ENCODE assay signal across 18 cellular contexts in the genomic region with DNA sequence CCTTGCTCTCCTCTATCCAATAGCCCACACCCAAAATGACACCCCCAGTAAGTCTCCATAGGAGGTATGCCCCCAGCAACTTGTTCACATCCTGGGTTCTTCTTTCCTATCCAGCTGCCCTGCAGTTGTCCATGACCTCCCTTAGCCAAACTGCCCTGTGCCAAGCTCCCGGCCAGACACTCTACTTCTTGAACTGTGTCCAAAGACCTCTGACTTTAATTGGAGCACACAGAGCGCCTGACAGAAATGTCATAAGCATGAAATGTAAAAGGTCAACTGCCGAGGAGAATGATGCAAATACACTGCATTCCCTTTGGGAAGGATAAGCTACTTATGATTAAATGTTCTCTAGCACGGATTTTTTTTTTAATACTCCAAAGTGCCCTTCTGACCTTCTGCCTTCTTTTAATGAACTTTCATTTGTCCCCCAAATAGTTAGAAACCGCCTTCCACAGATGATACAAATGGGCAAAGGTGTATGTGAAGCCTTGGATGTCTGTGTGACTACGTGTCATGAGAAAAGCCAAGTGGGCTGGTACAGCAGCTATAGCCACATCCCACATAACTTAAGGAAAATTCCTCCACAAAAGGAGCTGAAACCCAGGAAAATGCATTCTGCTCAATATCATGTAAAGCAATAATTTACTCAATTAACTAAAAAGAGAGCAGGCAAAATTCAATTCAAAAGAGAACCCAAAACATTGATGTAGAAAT. TPM values are rescaled to one million over a fixed set of nuclear protein-coding genes. Genes with fewer than 3 reads are reported as not detected.
DNase-seq lines count a peak whose midpoint lies in the region; ATAC-seq and TF ChIP-seq lines count a peak whose summit lies in the region.
"Had no signal": no experiment of that assay in that cellular context is flagged by ENCODE, and none has a peak within 500 bp of the region (broad histone marks: within the 10 kb centered on the region; RNA-seq: fewer than 3 reads in every experiment).

No MANE protein-coding gene starts in this region.

- no peak for TF ChIP-seq EP300 in ovary (IDR thresholded peaks at IDR 0.05)

- intact Hi-C loops in Right ventricle myocardium inferior (cut with DNase I): no loop called here
- intact Hi-C loops in ovary (cut with DNase I): no loop called here
- intact Hi-C loops in lower leg skin (cut with DNase I; ENCODE audit: low total_unique reads): no loop called here

- no peaks in the 10 kb centered on the region for H3K27me3 ChIP-seq in adipocyte (replicated peaks; ENCODE audit: control insufficient read depth, insufficient read depth, low read length)
- H3K27me3 ChIP-seq in ovary: no peaks in the 10 kb centered on the region
- H3K27me3 ChIP-seq: foreskin keratinocyte, sigmoid colon had no signal

- H3K27ac ChIP-seq in ovary: no peak overlapping the region
- H3K27ac ChIP-seq: foreskin keratinocyte had no signal

- ATAC-seq in Right ventricle myocardium inferior (peak; percentile 86), GM21526 (IDR thresholded peaks at IDR 0.05; ENCODE audit: low FRiP score, unreplicated experiment) (no peak)
- ATAC-seq: foreskin keratinocyte had no signal

- peak; percentile 13 for DNase-seq in AG20443 (ENCODE audit: low spot score)
- no peak for DNase-seq in adipocyte (ENCODE audit: low read depth)
- DNase-seq in Right ventricle myocardium inferior (ENCODE audit: missing footprints): peak; percentile 57
- DNase-seq in ovary: peak in 3 of 5 donors; percentile 36 to 52 (median 45)
- no peak for DNase-seq in lower leg skin (ENCODE audit: low spot score in 2 of 2)
- DNase-seq in NCI-H510A (lab: John Stamatoyannopoulos, UW): no peak
- no peak for DNase-seq in T-helper 9 cell
- DNase-seq: activated naive CD8-positive, alpha-beta T cell treated with anti-CD3 and anti-CD28 coated beads, Interleukin-2, amount 10 ng/mL, durations not matched to agents 7 days and 5 days; activated T-cell treated with anti-CD3 and anti-CD28 coated beads for 4 hours; cortex of kidney; foreskin keratinocyte; KBM-7; NCI-H187; NCI-H524 treated with DMSO at 0.1 percent for 48 hours; sigmoid colon had no signal

- WGBS in ovary, 3 donors: 47 to 57% (median 48%) methylated on average over 6 of the region's 6 CpGs
- 57 to 67% methylated on average over 6 of the region's 6 CpGs for WGBS in lower leg skin, 2 donors

- TF ChIP-seq CTCF in ovary (IDR thresholded peaks at IDR 0.05): no peak
- TF ChIP-seq CTCF in lower leg skin (IDR thresholded peaks at IDR 0.05): no peak

- H3K4me1 ChIP-seq in adipocyte (ENCODE audit: control insufficient read depth, insufficient read depth, low read length) (peaks cover 71% of the 10 kb centered on the region), ovary (ENCODE audit: insufficient read depth) (peaks cover 6% of the 10 kb centered on the region)
- H3K4me1 ChIP-seq: foreskin keratinocyte had no signal

- H3K36me3 ChIP-seq in adipocyte (ENCODE audit: control insufficient read depth, insufficient read depth, low read length, severe bottlenecking) (peaks cover 57% of the 10 kb centered on the region), ovary (no peaks in the 10 kb centered on the region)
- H3K36me3 ChIP-seq: sigmoid colon had no signal

- no peak overlapping the region for H3K4me3 ChIP-seq in adipocyte (ENCODE audit: low read length)
- H3K4me3 ChIP-seq in ovary: no peak overlapping the region
- H3K4me3 ChIP-seq in lower leg skin (ENCODE audit: low read depth, poor library complexity, severe bottlenecking): no peak overlapping the region
- H3K4me3 ChIP-seq: sigmoid colon had no signal

- no peaks in the 10 kb centered on the region for H3K9me3 ChIP-seq in adipocyte (ENCODE audit: control insufficient read depth, low read length)
- H3K9me3 ChIP-seq in ovary: no peaks in the 10 kb centered on the region
- H3K9me3 ChIP-seq: sigmoid colon had no signal

- H3K9ac ChIP-seq in adipocyte (ENCODE audit: low read length): peak overlapping the region; percentile 72

- TF ChIP-seq POLR2A in ovary (IDR thresholded peaks at IDR 0.05) (no peak), lower leg skin (IDR thresholded peaks at IDR 0.05) (no peak)

RNA-seq across cellular contexts. Expression of a gene that starts 26.7 kb away (rescaled TPM):
- total RNA-seq in Right ventricle myocardium inferior (122 TPM), ovary (10 to 100 TPM; 18.0 to 43.7 (median 30.2) TPM), lower leg skin (10 to 100 TPM; 68.9 to 75.6 (median 72.1) TPM)
- 10 to 100 TPM; 20.3 to 38.5 TPM for polyA plus RNA-seq in ovary
- total RNA-seq: activated naive CD8-positive, alpha-beta T cell treated with anti-CD3 and anti-CD28 coated beads, Interleukin-2, amount 10 ng/mL, durations not matched to agents 7 days and 5 days; H1; T-helper 1 cell treated with Interleukin-12 subunit alpha and Interleukin-12 subunit beta and Interleukin-4 antibody, amounts not matched to agents 30 ng/mL and 1 ng/mL, for 36 hours had no signal
- polyA plus RNA-seq: H1 had no signal

Comparison
In these comparisons a context has a peak if more than half of its experiments do, and no peak if none do; other contexts are left out.
1. DNase-seq: peak in AG20443 (single experiment), Right ventricle myocardium inferior (single experiment) and ovary (3 of 5); none in adipocyte (single experiment), lower leg skin (0 of 2), NCI-H510A (single experiment) and T-helper 9 cell (single experiment).